14 cellular contexts compared by ENCODE assay signal in the genomic region with DNA sequence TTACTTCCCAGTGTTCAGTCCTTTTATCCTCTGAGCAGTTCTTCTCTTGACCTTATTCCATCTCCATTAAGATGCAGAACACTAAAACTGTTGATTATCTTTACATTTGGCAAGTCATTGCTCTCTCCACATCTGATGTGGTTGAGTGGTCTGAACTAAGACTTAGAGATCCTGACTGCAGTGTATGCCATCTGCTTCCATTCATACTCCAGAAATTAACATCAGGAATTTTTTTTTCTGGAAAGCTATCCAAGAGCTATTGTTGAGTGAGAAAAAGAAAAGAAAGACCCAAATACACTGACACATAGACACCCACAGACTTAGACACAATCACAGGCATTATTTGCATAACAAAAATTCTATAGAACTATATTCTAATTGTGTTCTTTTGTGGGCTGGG. TPM values are rescaled to one million over a fixed set of nuclear protein-coding genes. Genes with fewer than 3 reads are reported as not detected.
DNase-seq lines count a peak whose midpoint lies in the region; ATAC-seq and TF ChIP-seq lines count a peak whose summit lies in the region.
"Had no signal": no experiment of that assay in that cellular context is flagged by ENCODE, and none has a peak within 500 bp of the region (broad histone marks: within the 10 kb centered on the region; RNA-seq: fewer than 3 reads in every experiment).

No MANE protein-coding gene starts in this region.

- H3K36me3 Mint-ChIP-seq in brain (no peaks in the 10 kb centered on the region), neural crest cell (ENCODE audit: low read depth) (no peaks in the 10 kb centered on the region)
- H3K36me3 Mint-ChIP-seq: CD14-positive monocyte had no signal

- H3K27ac Mint-ChIP-seq in brain (peak overlapping the region in 3 of 5 experiments; percentile 19 to 66 (median 35)), neural crest cell (ENCODE audit: unreplicated experiment) (no peak overlapping the region)
- H3K27ac Mint-ChIP-seq: CD14-positive monocyte; CD4-positive, alpha-beta memory T cell; H9 had no signal

- TF ChIP-seq CTCF in GM13977 (IDR thresholded peaks at IDR 0.05; ENCODE audit: extremely low read depth, insufficient read depth, missing control alignments) (no peak), brain (conservative IDR thresholded peaks at IDR 0.05) (no peak), neural crest cell (conservative IDR thresholded peaks at IDR 0.05) (no peak)

- H3K4me1 Mint-ChIP-seq in brain, result peaks cover 35% of the 10 kb centered on the region
- H3K4me1 Mint-ChIP-seq in neural crest cell, result peaks cover 35% of the 10 kb centered on the region

- H3K4me3 Mint-ChIP-seq in brain, result peak overlapping the region in 2 of 5 experiments; percentile 38 to 73
- peak overlapping the region; percentile 41 for H3K4me3 Mint-ChIP-seq in neural crest cell
- H3K4me3 Mint-ChIP-seq: CD14-positive monocyte; CD4-positive, alpha-beta memory T cell; H9 had no signal

- peaks cover 20% of the 10 kb centered on the region for H3K27me3 Mint-ChIP-seq in brain
- peaks cover 3% of the 10 kb centered on the region for H3K27me3 Mint-ChIP-seq in neural crest cell (ENCODE audit: low read depth)

- DNase-seq in GM13977 (ENCODE audit: low spot score) (peak; percentile 2), NCI-H2171 treated with DMSO at 0.1 percent for 48 hours (lab: John Stamatoyannopoulos, UW) (peak; percentile 57), neural crest cell (ENCODE audit: low read depth, low spot score) (no peak), NCI-H1092 treated with DMSO at 0.1 percent for 48 hours (lab: John Stamatoyannopoulos, UW) (no peak), GM19238 (ENCODE audit: insufficient read length, low spot score) (no peak)
- DNase-seq: 8988T; CD4-positive, alpha-beta memory T cell; DMS153; DMS79; GDM1; H9 had no signal

- no peak for ATAC-seq in HG02938 (IDR thresholded peaks at IDR 0.05; ENCODE audit: unreplicated experiment)

- H3K9me3 Mint-ChIP-seq in brain (peaks cover 0 to 2% (median 0%) of the 10 kb centered on the region in 5 experiments), neural crest cell (no peaks in the 10 kb centered on the region)
- H3K9me3 Mint-ChIP-seq: CD4-positive, alpha-beta memory T cell; H9 had no signal

- in situ Hi-C loops in GM13977 (cut with MboI; ENCODE audit: low pct_unique_long_range_greater_than_20kb, low sequenced_read_pairs, unreplicated experiment), result no loop called here

RNA-seq across cellular contexts. Expression of a gene that starts 3.7 kb away (rescaled TPM):
- polyA plus RNA-seq in brain (ENCODE audit: insufficient read depth, low read depth, low replicate concordance), result 24.2 TPM
- total RNA-seq in neural crest cell, result 8.6 and 8.8 TPM in 2 replicates

Comparison
In these comparisons a context has a peak if more than half of its experiments do, and no peak if none do; other contexts are left out.
1. DNase-seq: peak in GM13977 (single experiment) and NCI-H2171 treated with DMSO at 0.1 percent for 48 hours (single experiment); none in neural crest cell (single experiment), NCI-H1092 treated with DMSO at 0.1 percent for 48 hours (single experiment) and GM19238 (single experiment).